In the genomic region with DNA sequence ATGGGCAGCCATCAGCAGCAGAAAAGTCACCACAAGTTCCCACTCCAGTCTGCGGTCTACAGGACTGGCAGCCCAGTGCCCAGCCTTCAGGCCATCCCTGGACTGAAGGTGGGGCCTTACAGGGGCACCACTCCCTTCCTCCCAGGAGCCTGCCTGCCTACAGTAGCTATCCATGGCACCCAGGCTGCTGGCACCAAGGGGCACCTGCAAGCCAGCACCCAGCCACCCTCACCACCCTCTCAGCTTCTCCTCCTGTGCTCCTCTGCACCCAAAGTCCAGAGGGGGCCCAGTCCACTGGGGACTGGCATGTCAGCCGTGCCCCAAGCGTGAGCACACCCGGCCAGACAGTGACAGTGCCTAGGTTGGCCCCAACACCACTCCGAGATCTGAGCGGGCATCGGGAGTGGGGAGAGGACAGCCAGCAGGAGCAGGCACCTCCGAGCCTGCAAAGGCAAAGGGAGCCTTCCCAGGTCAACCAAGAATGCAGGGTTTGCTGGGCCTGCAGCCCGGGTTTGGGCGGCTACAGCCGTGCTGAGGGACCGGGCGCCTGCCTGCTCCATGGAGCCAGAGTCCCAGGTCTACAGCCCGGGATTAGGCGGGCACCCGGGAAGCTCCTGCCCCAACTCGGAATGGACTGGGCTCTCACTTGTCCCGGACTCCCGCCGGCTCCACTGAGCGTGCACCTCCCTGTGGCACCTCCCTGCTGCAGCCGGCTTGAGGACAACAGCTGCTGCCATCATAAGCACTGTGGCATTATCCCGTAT, we compare ENCODE assay signal across 27 cellular contexts. TPM values are rescaled to one million over a fixed set of nuclear protein-coding genes. Genes with fewer than 3 reads are reported as not detected.
"Had no signal": no experiment of that assay in that cellular context is flagged by ENCODE, and none has a peak within 500 bp of the region (broad histone marks: within the 10 kb centered on the region; RNA-seq: fewer than 3 reads in every experiment).

No MANE protein-coding gene starts in this region.

- H3K4me3 ChIP-seq: Peyer's patch, SJCRH30 had no signal

- H3K4me1 Mint-ChIP-seq: activated CD4-positive, alpha-beta memory T cell treated with anti-CD3 and anti-CD28 coated beads, Interleukin-2, amount 10 ng/mL, durations not matched to agents 7 days and 5 days; activated CD4-positive, alpha-beta T cell treated with anti-CD3 and anti-CD28 coated beads for 36 hours; activated naive CD4-positive, alpha-beta T cell treated with anti-CD3 and anti-CD28 coated beads, Interleukin-2, amount 10 ng/mL, durations not matched to agents 7 days and 5 days; activated naive CD8-positive, alpha-beta T cell treated with anti-CD3 and anti-CD28 coated beads for 36 hours had no signal

- H3K4me2 ChIP-seq: SK-N-SH had no signal

- H3K27ac Mint-ChIP-seq: activated CD4-positive, alpha-beta memory T cell treated with anti-CD3 and anti-CD28 coated beads, Interleukin-2, amount 10 ng/mL, durations not matched to agents 7 days and 5 days; activated CD4-positive, alpha-beta T cell treated with anti-CD3 and anti-CD28 coated beads for 36 hours; activated naive CD4-positive, alpha-beta T cell treated with anti-CD3 and anti-CD28 coated beads, Interleukin-2, amount 10 ng/mL, durations not matched to agents 7 days and 5 days; activated naive CD8-positive, alpha-beta T cell treated with anti-CD3 and anti-CD28 coated beads for 36 hours; activated T-cell treated with anti-CD3 and anti-CD28 coated beads, Interleukin-2, amount 50 U/mL, for 72 hours; activated T-helper 2 cell treated with anti-CD3 and anti-CD28 coated beads, Interferon-gamma antibody, Interleukin-2, Interleukin-4, amounts not matched to agents 10 μg/mL and 5 μg/mL and 100 μg/mL, durations not matched to agents 14 hours and 24 hours and 36 hours had no signal

- DNase-seq: activated CD4-positive, alpha-beta memory T cell treated with anti-CD3 and anti-CD28 coated beads, Interleukin-2, amount 10 ng/mL, durations not matched to agents 7 days and 5 days; activated CD4-positive, alpha-beta T cell treated with anti-CD3 and anti-CD28 coated beads for 36 hours; activated CD4-positive, alpha-beta T cell treated with anti-CD3 and anti-CD28 coated beads, Interleukin-2, amount 50 U/mL, for 1 hour; activated gamma-delta T cell treated with Interleukin-2 at 50 U/mL for 16 hours; activated naive CD4-positive, alpha-beta T cell treated with anti-CD3 and anti-CD28 coated beads, Interleukin-2, amount 10 ng/mL, durations not matched to agents 7 days and 5 days; activated naive CD8-positive, alpha-beta T cell treated with anti-CD3 and anti-CD28 coated beads for 36 hours; activated T-cell treated with anti-CD3 and anti-CD28 coated beads, Interleukin-2, amount 50 U/mL, for 72 hours; anterior cingulate cortex; Karpas-422; NCI-H1105 treated with DMSO at 0.1 percent for 48 hours; NCI-H1436 treated with DMSO at 0.1 percent for 48 hours; NCI-H187 treated with DMSO at 0.1 percent for 48 hours; NCI-H2081 treated with DMSO at 0.1 percent for 48 hours; NCI-H446; NCI-H524; Peyer's patch; Right ventricle myocardium superior; SK-N-SH; T-helper 1 cell had no signal

- H3K9me3 Mint-ChIP-seq: activated CD4-positive, alpha-beta memory T cell treated with anti-CD3 and anti-CD28 coated beads, Interleukin-2, amount 10 ng/mL, durations not matched to agents 7 days and 5 days; activated naive CD4-positive, alpha-beta T cell treated with anti-CD3 and anti-CD28 coated beads, Interleukin-2, amount 10 ng/mL, durations not matched to agents 7 days and 5 days; activated naive CD8-positive, alpha-beta T cell treated with anti-CD3 and anti-CD28 coated beads for 36 hours; activated T-cell treated with anti-CD3 and anti-CD28 coated beads, Interleukin-2, amount 50 U/mL, for 72 hours; activated T-helper 2 cell treated with anti-CD3 and anti-CD28 coated beads, Interferon-gamma antibody, Interleukin-2, Interleukin-4, amounts not matched to agents 10 μg/mL and 5 μg/mL and 100 μg/mL, durations not matched to agents 14 hours and 24 hours and 36 hours had no signal

- H3K27ac ChIP-seq: Peyer's patch, RWPE1, SJCRH30, VCaP had no signal

- H3K36me3 Mint-ChIP-seq: activated naive CD4-positive, alpha-beta T cell treated with anti-CD3 and anti-CD28 coated beads, Interleukin-2, amount 10 ng/mL, durations not matched to agents 7 days and 5 days; activated naive CD8-positive, alpha-beta T cell treated with anti-CD3 and anti-CD28 coated beads for 36 hours had no signal

- H3K4me1 ChIP-seq: Peyer's patch, SJCRH30 had no signal

- H3K27me3 ChIP-seq: Peyer's patch had no signal

- H3K4me3 Mint-ChIP-seq: activated CD4-positive, alpha-beta memory T cell treated with anti-CD3 and anti-CD28 coated beads, Interleukin-2, amount 10 ng/mL, durations not matched to agents 7 days and 5 days; activated CD4-positive, alpha-beta T cell treated with anti-CD3 and anti-CD28 coated beads for 36 hours; activated naive CD4-positive, alpha-beta T cell treated with anti-CD3 and anti-CD28 coated beads, Interleukin-2, amount 10 ng/mL, durations not matched to agents 7 days and 5 days; activated naive CD8-positive, alpha-beta T cell treated with anti-CD3 and anti-CD28 coated beads for 36 hours; activated T-cell treated with anti-CD3 and anti-CD28 coated beads, Interleukin-2, amount 50 U/mL, for 72 hours had no signal

- ATAC-seq: activated CD4-positive, alpha-beta T cell treated with anti-CD3 and anti-CD28 coated beads for 36 hours; activated T-cell treated with anti-CD3 and anti-CD28 coated beads, Interleukin-2, amount 50 U/mL, for 72 hours had no signal

- H3K36me3 ChIP-seq: Peyer's patch, SJCRH30 had no signal

- H3K9me3 ChIP-seq: Peyer's patch, SJCRH30, SK-N-SH had no signal

- H3K9ac ChIP-seq: SK-N-SH had no signal

RNA-seq across cellular contexts. Expression of gene OR6C65, which starts 8.1 kb away (rescaled TPM):
- total RNA-seq: activated CD4-positive, alpha-beta memory T cell treated with anti-CD3 and anti-CD28 coated beads, Interleukin-2, amount 10 ng/mL, durations not matched to agents 7 days and 5 days; activated CD4-positive, alpha-beta T cell treated with anti-CD3 and anti-CD28 coated beads for 36 hours; activated CD8-positive, alpha-beta memory T cell treated with anti-CD3 and anti-CD28 coated beads for 36 hours; activated naive CD8-positive, alpha-beta T cell treated with anti-CD3 and anti-CD28 coated beads for 36 hours; activated T-cell treated with anti-CD3 and anti-CD28 coated beads, Interleukin-2, amount 50 U/mL, for 72 hours; activated T-helper 2 cell treated with anti-CD3 and anti-CD28 coated beads, Interferon-gamma antibody, Interleukin-2, Interleukin-4, amounts not matched to agents 10 μg/mL and 5 μg/mL and 100 μg/mL, durations not matched to agents 14 hours and 24 hours and 36 hours; cardiac septum; Peyer's patch; Right ventricle myocardium superior; SJCRH30; T-helper 2 cell treated with Interferon-gamma antibody and Interleukin-4, amounts not matched to agents 100 ng/mL and 5 ng/mL, for 36 hours had no signal
- polyA plus RNA-seq: adipose tissue, SK-N-SH had no signal

RNA-seq across cellular contexts. Expression of gene OR6C75, which starts 29.4 kb away (rescaled TPM):
- total RNA-seq: activated CD4-positive, alpha-beta memory T cell treated with anti-CD3 and anti-CD28 coated beads, Interleukin-2, amount 10 ng/mL, durations not matched to agents 7 days and 5 days; activated CD4-positive, alpha-beta T cell treated with anti-CD3 and anti-CD28 coated beads for 36 hours; activated CD8-positive, alpha-beta memory T cell treated with anti-CD3 and anti-CD28 coated beads for 36 hours; activated naive CD8-positive, alpha-beta T cell treated with anti-CD3 and anti-CD28 coated beads for 36 hours; activated T-cell treated with anti-CD3 and anti-CD28 coated beads, Interleukin-2, amount 50 U/mL, for 72 hours; activated T-helper 2 cell treated with anti-CD3 and anti-CD28 coated beads, Interferon-gamma antibody, Interleukin-2, Interleukin-4, amounts not matched to agents 10 μg/mL and 5 μg/mL and 100 μg/mL, durations not matched to agents 14 hours and 24 hours and 36 hours; cardiac septum; Peyer's patch; Right ventricle myocardium superior; SJCRH30; T-helper 2 cell treated with Interferon-gamma antibody and Interleukin-4, amounts not matched to agents 100 ng/mL and 5 ng/mL, for 36 hours had no signal
- polyA plus RNA-seq: SK-N-SH had no signal

RNA-seq across cellular contexts. Expression of gene OR6C76, which starts 33.8 kb away (rescaled TPM):
- total RNA-seq: activated CD4-positive, alpha-beta memory T cell treated with anti-CD3 and anti-CD28 coated beads, Interleukin-2, amount 10 ng/mL, durations not matched to agents 7 days and 5 days; activated CD4-positive, alpha-beta T cell treated with anti-CD3 and anti-CD28 coated beads for 36 hours; activated CD8-positive, alpha-beta memory T cell treated with anti-CD3 and anti-CD28 coated beads for 36 hours; activated naive CD8-positive, alpha-beta T cell treated with anti-CD3 and anti-CD28 coated beads for 36 hours; activated T-cell treated with anti-CD3 and anti-CD28 coated beads, Interleukin-2, amount 50 U/mL, for 72 hours; activated T-helper 2 cell treated with anti-CD3 and anti-CD28 coated beads, Interferon-gamma antibody, Interleukin-2, Interleukin-4, amounts not matched to agents 10 μg/mL and 5 μg/mL and 100 μg/mL, durations not matched to agents 14 hours and 24 hours and 36 hours; cardiac septum; Peyer's patch; Right ventricle myocardium superior; SJCRH30; T-helper 2 cell treated with Interferon-gamma antibody and Interleukin-4, amounts not matched to agents 100 ng/mL and 5 ng/mL, for 36 hours had no signal
- polyA plus RNA-seq: adipose tissue, SK-N-SH had no signal

RNA-seq across cellular contexts. Expression of gene OR6C2, which starts 51.7 kb away (rescaled TPM):
- total RNA-seq: activated CD4-positive, alpha-beta memory T cell treated with anti-CD3 and anti-CD28 coated beads, Interleukin-2, amount 10 ng/mL, durations not matched to agents 7 days and 5 days; activated CD4-positive, alpha-beta T cell treated with anti-CD3 and anti-CD28 coated beads for 36 hours; activated CD8-positive, alpha-beta memory T cell treated with anti-CD3 and anti-CD28 coated beads for 36 hours; activated naive CD8-positive, alpha-beta T cell treated with anti-CD3 and anti-CD28 coated beads for 36 hours; activated T-cell treated with anti-CD3 and anti-CD28 coated beads, Interleukin-2, amount 50 U/mL, for 72 hours; activated T-helper 2 cell treated with anti-CD3 and anti-CD28 coated beads, Interferon-gamma antibody, Interleukin-2, Interleukin-4, amounts not matched to agents 10 μg/mL and 5 μg/mL and 100 μg/mL, durations not matched to agents 14 hours and 24 hours and 36 hours; cardiac septum; Peyer's patch; Right ventricle myocardium superior; SJCRH30; T-helper 2 cell treated with Interferon-gamma antibody and Interleukin-4, amounts not matched to agents 100 ng/mL and 5 ng/mL, for 36 hours had no signal
- polyA plus RNA-seq: adipose tissue, SK-N-SH had no signal
